Comparison of ENCODE assay signal across 1 cellular context in the genomic region with DNA sequence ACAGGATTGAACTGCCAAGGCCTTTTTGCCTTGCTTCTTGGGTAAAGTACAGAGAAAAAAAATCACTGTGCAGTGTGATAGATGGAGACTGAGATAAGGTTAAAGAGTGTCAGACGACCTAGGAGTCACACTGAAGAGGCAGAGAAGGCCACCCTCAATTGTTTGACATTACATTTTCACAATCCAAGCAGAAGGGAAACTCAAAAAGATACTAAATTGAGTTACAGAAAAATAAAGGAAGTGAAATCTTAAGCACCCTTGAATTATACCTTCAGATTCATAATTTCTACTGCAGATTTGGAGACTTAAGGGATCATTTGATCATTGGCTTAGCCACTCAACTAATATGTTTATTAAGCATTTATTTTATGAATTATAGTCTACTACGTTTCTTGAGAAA.
TF ChIP-seq lines count a peak whose summit lies in the region.

No MANE protein-coding gene starts in this region.

TF ChIP-seq in GM12878, 131 proteins besides CTCF, POLR2A, EP300 and RAD21 (continued from another document):
- TF ChIP-seq BCL11A (IDR thresholded peaks at IDR 0.05; ENCODE audit: low read depth, low read length), result no peak
- no peak for TF ChIP-seq BMI1 (IDR thresholded peaks at IDR 0.05; ENCODE audit: borderline replicate concordance)
- TF ChIP-seq MTA3 (IDR thresholded peaks at IDR 0.05; ENCODE audit: borderline replicate concordance, low read length), result no peak
- TF ChIP-seq ZNF217 (IDR thresholded peaks at IDR 0.05), result peak; percentile 60; the same call in 1 of the 2 replicates
- TF ChIP-seq MEF2A (IDR thresholded peaks at IDR 0.05; ENCODE audit: insufficient read depth, low read depth, low read length), result 0 out of 2 replicates have a peak, but pooled peaks have one; percentile 19
- TF ChIP-seq KAT2A (conservative IDR thresholded peaks at IDR 0.05; ENCODE audit: control insufficient read depth, low read depth, low read length), result no peak
TF ChIP-seq in GM12878: peak in this region for 4.
